Comparison of ENCODE assay signal across 21 cellular contexts in the genomic region with DNA sequence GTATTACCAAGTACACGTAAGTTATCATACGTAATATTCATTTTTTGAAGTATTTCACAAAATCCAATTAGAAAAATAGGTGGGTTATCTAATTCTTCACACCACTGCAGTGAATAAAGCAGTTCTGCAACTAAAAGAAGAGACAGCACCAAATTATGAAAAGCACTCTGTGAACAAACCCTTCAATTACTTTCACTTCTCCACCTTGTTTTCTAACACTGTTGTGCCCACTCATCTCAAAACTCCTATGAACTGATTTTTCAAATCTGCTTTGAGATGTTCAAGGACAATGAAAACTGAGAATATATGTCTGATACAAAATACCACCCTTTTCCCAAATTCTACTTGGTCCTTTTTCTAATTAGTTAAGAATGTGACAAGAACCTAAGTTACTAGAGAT. TPM values are rescaled to one million over a fixed set of nuclear protein-coding genes. Genes with fewer than 3 reads are reported as not detected.
DNase-seq lines count a peak whose midpoint lies in the region; ATAC-seq and TF ChIP-seq lines count a peak whose summit lies in the region.
"Had no signal": no experiment of that assay in that cellular context is flagged by ENCODE, and none has a peak within 500 bp of the region (broad histone marks: within the 10 kb centered on the region; RNA-seq: fewer than 3 reads in every experiment).

No MANE protein-coding gene starts in this region.

- no peak for DNase-seq in activated CD4-positive, alpha-beta T cell treated with anti-CD3 and anti-CD28 coated beads, Interleukin-2, amount 10 ng/mL, durations not matched to agents 24 days and 14 days
- DNase-seq in activated CD4-positive, alpha-beta T cell treated with anti-CD3 and anti-CD28 coated beads for 36 hours: no peak
- DNase-seq in progenitor cell of endocrine pancreas (ENCODE audit: low spot score, unreplicated experiment) (no peak), kidney tubule cell (ENCODE audit: low spot score) (no peak)
- DNase-seq in activated CD4-positive, alpha-beta memory T cell treated with anti-CD3 and anti-CD28 coated beads for 36 hours: no peak
- DNase-seq in stimulated activated CD4-positive, alpha-beta T cell treated with anti-CD3 and anti-CD28 coated beads, Interleukin-4, amount 100 ng/mL, for 24 hours: no peak
- DNase-seq: 8988T; body of pancreas; foreskin melanocyte; H7; left colon; NCI-H187; NCI-H510A; SIG-M5; stimulated activated CD4-positive, alpha-beta T cell treated with anti-CD3 and anti-CD28 coated beads, Interleukin-15, amount 100 ng/mL, for 24 hours; stomach; upper lobe of right lung had no signal

- CTCF ChIA-PET in activated CD4-positive, alpha-beta T cell treated with anti-CD3 and anti-CD28 coated beads for 36 hours (lab: Charles Lee): interaction anchor here (1.0 kb wide), 1 partner anchor 21 kb away, joined by 5 read pairs; no protein-coding TSS in a partner anchor
- CTCF ChIA-PET in activated CD4-positive, alpha-beta memory T cell treated with anti-CD3 and anti-CD28 coated beads for 36 hours (lab: Charles Lee): interaction anchor here (0.6 kb wide), 2 partner anchors 15 to 21 kb away, joined by 3 read pairs; no protein-coding TSS in a partner anchor

- no peak for ATAC-seq in activated CD4-positive, alpha-beta T cell treated with anti-CD3 and anti-CD28 coated beads for 36 hours
- ATAC-seq in GM21367 (IDR thresholded peaks at IDR 0.05; ENCODE audit: unreplicated experiment) (peak; percentile 79), HG02885 (IDR thresholded peaks at IDR 0.05; ENCODE audit: poor library complexity, unreplicated experiment) (peak; percentile 87)
- ATAC-seq: activated CD4-positive, CD25-positive, alpha-beta regulatory T cell treated with anti-CD3 and anti-CD28 coated beads, Interleukin-2, amount 50 U/mL, for 24 hours; body of pancreas; left colon; upper lobe of right lung had no signal

- TF ChIP-seq CTCF in progenitor cell of endocrine pancreas (IDR thresholded peaks at IDR 0.05; ENCODE audit: unreplicated experiment): no peak

- H3K27me3 Mint-ChIP-seq in activated CD4-positive, alpha-beta T cell treated with anti-CD3 and anti-CD28 coated beads, Interleukin-2, amount 10 ng/mL, durations not matched to agents 24 days and 14 days: no peaks in the 10 kb centered on the region
- H3K27me3 Mint-ChIP-seq in activated CD4-positive, alpha-beta T cell treated with anti-CD3 and anti-CD28 coated beads for 36 hours: no peaks in the 10 kb centered on the region
- H3K27me3 Mint-ChIP-seq in progenitor cell of endocrine pancreas: no peaks in the 10 kb centered on the region
- no peaks in the 10 kb centered on the region for H3K27me3 Mint-ChIP-seq in activated CD4-positive, alpha-beta memory T cell treated with anti-CD3 and anti-CD28 coated beads for 36 hours

- H3K27ac Mint-ChIP-seq in activated CD4-positive, alpha-beta T cell treated with anti-CD3 and anti-CD28 coated beads, Interleukin-2, amount 10 ng/mL, durations not matched to agents 24 days and 14 days: peak overlapping the region; percentile 18
- H3K27ac Mint-ChIP-seq in activated CD4-positive, alpha-beta T cell treated with anti-CD3 and anti-CD28 coated beads for 36 hours: no peak overlapping the region
- H3K27ac Mint-ChIP-seq in progenitor cell of endocrine pancreas: peak overlapping the region; percentile 30
- no peak overlapping the region for H3K27ac Mint-ChIP-seq in activated CD4-positive, alpha-beta memory T cell treated with anti-CD3 and anti-CD28 coated beads for 36 hours

- H3K36me3 Mint-ChIP-seq in activated CD4-positive, alpha-beta T cell treated with anti-CD3 and anti-CD28 coated beads, Interleukin-2, amount 10 ng/mL, durations not matched to agents 24 days and 14 days (ENCODE audit: low read depth): peaks cover 56% of the 10 kb centered on the region
- H3K36me3 Mint-ChIP-seq in activated CD4-positive, alpha-beta T cell treated with anti-CD3 and anti-CD28 coated beads for 36 hours (ENCODE audit: low read depth): peaks cover 55% of the 10 kb centered on the region
- H3K36me3 Mint-ChIP-seq in progenitor cell of endocrine pancreas (ENCODE audit: insufficient read depth): peaks cover 18% of the 10 kb centered on the region
- H3K36me3 Mint-ChIP-seq in activated CD4-positive, alpha-beta memory T cell treated with anti-CD3 and anti-CD28 coated beads for 36 hours: peaks cover 38% of the 10 kb centered on the region

- intact Hi-C loops in activated CD4-positive, alpha-beta T cell treated with anti-CD3 and anti-CD28 coated beads, Interleukin-2, amount 10 ng/mL, durations not matched to agents 24 days and 14 days (cut with micrococcal nuclease): no loop called here
- intact Hi-C loops in activated CD4-positive, alpha-beta T cell treated with anti-CD3 and anti-CD28 coated beads for 36 hours (cut with DNase I, micrococcal nuclease): no loop called here
- intact Hi-C loops in activated CD4-positive, alpha-beta memory T cell treated with anti-CD3 and anti-CD28 coated beads for 36 hours (cut with micrococcal nuclease): no loop called here

- peaks cover 25% of the 10 kb centered on the region for H3K4me1 Mint-ChIP-seq in activated CD4-positive, alpha-beta T cell treated with anti-CD3 and anti-CD28 coated beads, Interleukin-2, amount 10 ng/mL, durations not matched to agents 24 days and 14 days
- H3K4me1 Mint-ChIP-seq in activated CD4-positive, alpha-beta T cell treated with anti-CD3 and anti-CD28 coated beads for 36 hours: peaks cover 10% of the 10 kb centered on the region
- H3K4me1 Mint-ChIP-seq in progenitor cell of endocrine pancreas (ENCODE audit: low read depth): no peaks in the 10 kb centered on the region
- H3K4me1 Mint-ChIP-seq in activated CD4-positive, alpha-beta memory T cell treated with anti-CD3 and anti-CD28 coated beads for 36 hours (ENCODE audit: low read depth): peaks cover 20% of the 10 kb centered on the region

- no peak overlapping the region for H3K4me3 Mint-ChIP-seq in activated CD4-positive, alpha-beta T cell treated with anti-CD3 and anti-CD28 coated beads, Interleukin-2, amount 10 ng/mL, durations not matched to agents 24 days and 14 days
- H3K4me3 Mint-ChIP-seq in activated CD4-positive, alpha-beta T cell treated with anti-CD3 and anti-CD28 coated beads for 36 hours: no peak overlapping the region
- H3K4me3 Mint-ChIP-seq in progenitor cell of endocrine pancreas (ENCODE audit: low read depth): no peak overlapping the region
- H3K4me3 Mint-ChIP-seq in activated CD4-positive, alpha-beta memory T cell treated with anti-CD3 and anti-CD28 coated beads for 36 hours: no peak overlapping the region

- H3K9me3 Mint-ChIP-seq in activated CD4-positive, alpha-beta T cell treated with anti-CD3 and anti-CD28 coated beads, Interleukin-2, amount 10 ng/mL, durations not matched to agents 24 days and 14 days: no peaks in the 10 kb centered on the region
- H3K9me3 Mint-ChIP-seq in activated CD4-positive, alpha-beta T cell treated with anti-CD3 and anti-CD28 coated beads for 36 hours (ENCODE audit: low read depth): no peaks in the 10 kb centered on the region
- H3K9me3 Mint-ChIP-seq in progenitor cell of endocrine pancreas (ENCODE audit: low read depth): no peaks in the 10 kb centered on the region
- H3K9me3 Mint-ChIP-seq in activated CD4-positive, alpha-beta memory T cell treated with anti-CD3 and anti-CD28 coated beads for 36 hours: no peaks in the 10 kb centered on the region
- H3K9me3 Mint-ChIP-seq: activated naive CD4-positive, alpha-beta T cell treated with anti-CD3 and anti-CD28 coated beads, Interleukin-2, amount 50 U/mL, for 72 hours had no signal

- POLR2A ChIA-PET in activated CD4-positive, alpha-beta T cell treated with anti-CD3 and anti-CD28 coated beads for 36 hours (lab: Charles Lee): no interaction called here
- POLR2A ChIA-PET in activated CD4-positive, alpha-beta memory T cell treated with anti-CD3 and anti-CD28 coated beads for 36 hours (lab: Charles Lee): no interaction called here

RNA-seq across cellular contexts. Expression of gene LTN1, which starts 39.4 kb away (rescaled TPM):
- total RNA-seq in activated CD4-positive, alpha-beta T cell treated with anti-CD3 and anti-CD28 coated beads, Interleukin-2, amount 10 ng/mL, durations not matched to agents 24 days and 14 days: 25.6 and 31.0 TPM in 2 replicates
- 10 to 100 TPM; 26.6 to 29.4 TPM for total RNA-seq in activated CD4-positive, alpha-beta T cell treated with anti-CD3 and anti-CD28 coated beads for 36 hours
- 27.0 and 29.2 TPM in 2 replicates for total RNA-seq in progenitor cell of endocrine pancreas
- total RNA-seq in activated CD4-positive, alpha-beta memory T cell treated with anti-CD3 and anti-CD28 coated beads for 36 hours: 10 to 100 TPM; 26.7 to 29.1 TPM

Comparison
In these comparisons a context has a peak if more than half of its experiments do, and no peak if none do; other contexts are left out.
1. H3K27ac Mint-ChIP-seq: peak in activated CD4-positive, alpha-beta T cell treated with anti-CD3 and anti-CD28 coated beads, Interleukin-2, amount 10 ng/mL, durations not matched to agents 24 days and 14 days (single experiment) and progenitor cell of endocrine pancreas (single experiment); none in activated CD4-positive, alpha-beta T cell treated with anti-CD3 and anti-CD28 coated beads for 36 hours (single experiment) and activated CD4-positive, alpha-beta memory T cell treated with anti-CD3 and anti-CD28 coated beads for 36 hours (single experiment).